In genomic region chr12:50282581-50283229, GRCh38 we compare ENCODE assay signal across 8 cellular contexts. TPM values are rescaled to one million over a fixed set of nuclear protein-coding genes. Genes with fewer than 3 reads are reported as not detected.
DNase-seq lines count a peak whose midpoint lies in the region; ATAC-seq and TF ChIP-seq lines count a peak whose summit lies in the region.

No MANE protein-coding gene starts in this region.

- CTCF ChIA-PET in CD4-positive, alpha-beta memory T cell (lab: Charles Lee; ENCODE audit: partially characterized antibody): interaction anchor here (0.6 to 3.5 kb wide), 7 partner anchors 9 to 492 kb away, joined by 3 to 19 read pairs (median 7); partner anchors contain the start of genes COX14 and SMARCD1

- H3K36me3 ChIP-seq in CD4-positive, alpha-beta memory T cell (ENCODE audit: insufficient read depth, low read length): no peaks in the 10 kb centered on the region
- no peaks in the 10 kb centered on the region for H3K36me3 ChIP-seq in SJSA1

- POLR2A ChIA-PET in CD4-positive, alpha-beta memory T cell (lab: Charles Lee; ENCODE audit: partially characterized antibody): interaction anchor here (0.7 to 2.7 kb wide), 10 partner anchors 8 to 482 kb away, joined by 3 to 25 read pairs (median 6); partner anchors contain the start of genes COX14 and SMARCD1

- H3K27ac Mint-ChIP-seq in CD4-positive, alpha-beta memory T cell: peak overlapping the region; percentile 38 to 95 (median 79)
- H3K27ac Mint-ChIP-seq in naive B cell: peak overlapping the region in 3 of 6 donors; percentile 69 to 86 (median 69)

- peak overlapping the region; percentile 91 to 96 (median 92) for H3K4me3 Mint-ChIP-seq in CD4-positive, alpha-beta memory T cell
- H3K4me3 Mint-ChIP-seq in naive B cell: peak overlapping the region; percentile 87 to 97 (median 95)

- no peaks in the 10 kb centered on the region for H3K27me3 ChIP-seq in CD4-positive, alpha-beta memory T cell (ENCODE audit: insufficient read depth, low read length)
- H3K27me3 ChIP-seq in SJSA1 (replicated peaks): no peaks in the 10 kb centered on the region

- H3K4me1 ChIP-seq in CD4-positive, alpha-beta memory T cell (ENCODE audit: insufficient read depth, low read length): peaks cover 17% of the 10 kb centered on the region
- peaks cover 15% of the 10 kb centered on the region for H3K4me1 ChIP-seq in SJSA1 (replicated peaks)

- H3K27me3 Mint-ChIP-seq in CD4-positive, alpha-beta memory T cell: no peaks in the 10 kb centered on the region
- H3K27me3 Mint-ChIP-seq in naive B cell: peaks cover 0 to 6% (median 0%) of the 10 kb centered on the region in 3 donors

- H3K9me3 ChIP-seq in CD4-positive, alpha-beta memory T cell (ENCODE audit: control insufficient read depth in 1 of 2, low read length in 2 of 2): no peaks in the 10 kb centered on the region
- no peaks in the 10 kb centered on the region for H3K9me3 ChIP-seq in SJSA1 (replicated peaks)

- no peaks in the 10 kb centered on the region for H3K9me3 Mint-ChIP-seq in CD4-positive, alpha-beta memory T cell
- H3K9me3 Mint-ChIP-seq in naive B cell: no peaks in the 10 kb centered on the region

- intact Hi-C loops in CD4-positive, alpha-beta memory T cell (cut with micrococcal nuclease): loop anchor here (1.0 to 5.0 kb wide), 5 partner anchors 62 to 1670 kb away; partner anchors contain the start of genes ACVR1B and LARP4

- ATAC-seq in HG02588 (IDR thresholded peaks at IDR 0.05; ENCODE audit: unreplicated experiment) (peak; percentile 9), naive B cell (ENCODE audit: low read depth in 2 of 2) (peak; percentile 17 to 20), HG02759 (IDR thresholded peaks at IDR 0.05; ENCODE audit: unreplicated experiment) (no peak)

- H3K4me3 ChIP-seq in CD4-positive, alpha-beta memory T cell (ENCODE audit: low read length in 2 of 2): peak overlapping the region; percentile 58 to 61
- H3K4me3 ChIP-seq in SJSA1: peak overlapping the region; percentile 61
- H3K4me3 ChIP-seq in epithelial cell of proximal tubule (ENCODE audit: low read depth, low read length): peak overlapping the region; percentile 99

- peak overlapping the region; percentile 70 for H3K27ac ChIP-seq in CD4-positive, alpha-beta memory T cell (ENCODE audit: low read depth, low read length)
- H3K27ac ChIP-seq in SJSA1: no peak overlapping the region

- TF ChIP-seq CTCF in epithelial cell of proximal tubule (conservative IDR thresholded peaks at IDR 0.05; ENCODE audit: low read depth, low read length): no peak

- no peaks in the 10 kb centered on the region for H3K36me3 Mint-ChIP-seq in CD4-positive, alpha-beta memory T cell
- H3K36me3 Mint-ChIP-seq in naive B cell: no peaks in the 10 kb centered on the region

- DNase-seq in CD4-positive, alpha-beta memory T cell: no peak
- peak in 1 of 2 experiments; percentile 37 for DNase-seq in SJSA1 (ENCODE audit: low read depth in 1 of 2, low spot score in 2 of 2)
- no peak for DNase-seq in epithelial cell of proximal tubule (ENCODE audit: low read depth)
- DNase-seq in naive B cell: no peak
- DNase-seq in MV-4-11 (lab: John Stamatoyannopoulos, UW): no peak
- DNase-seq in pons (ENCODE audit: low spot score): no peak

- H3K4me1 Mint-ChIP-seq in CD4-positive, alpha-beta memory T cell: peaks cover 9 to 18% (median 14%) of the 10 kb centered on the region in 4 donors
- peaks cover 6 to 19% (median 7%) of the 10 kb centered on the region in 3 donors for H3K4me1 Mint-ChIP-seq in naive B cell

RNA-seq across cellular contexts. Expression of gene LIMA1, which starts 0.6 kb away (rescaled TPM):
- total RNA-seq in CD4-positive, alpha-beta memory T cell: 10 to 100 TPM; 11.5 to 14.9 TPM
- polyA plus RNA-seq in CD4-positive, alpha-beta memory T cell: 10 to 100 TPM in 1 of 2 donors, 1 to 10 TPM in 1; 4.9 to 12.6 TPM
- total RNA-seq in SJSA1 (2014; rRNA removed; shearing (Covaris generic)): 156 and 199 TPM in 2 replicates
- total RNA-seq in epithelial cell of proximal tubule: 67.7 and 101 TPM in 2 replicates
- 1 to 10 TPM in 4 of 6 donors, under 1 TPM in 2; 0.48 to 2.1 (median 1.5) TPM for polyA plus RNA-seq in naive B cell (ENCODE audit: low read depth in 6 of 6)
